Comparison of ENCODE assay signal across 1 cellular context in the genomic region with DNA sequence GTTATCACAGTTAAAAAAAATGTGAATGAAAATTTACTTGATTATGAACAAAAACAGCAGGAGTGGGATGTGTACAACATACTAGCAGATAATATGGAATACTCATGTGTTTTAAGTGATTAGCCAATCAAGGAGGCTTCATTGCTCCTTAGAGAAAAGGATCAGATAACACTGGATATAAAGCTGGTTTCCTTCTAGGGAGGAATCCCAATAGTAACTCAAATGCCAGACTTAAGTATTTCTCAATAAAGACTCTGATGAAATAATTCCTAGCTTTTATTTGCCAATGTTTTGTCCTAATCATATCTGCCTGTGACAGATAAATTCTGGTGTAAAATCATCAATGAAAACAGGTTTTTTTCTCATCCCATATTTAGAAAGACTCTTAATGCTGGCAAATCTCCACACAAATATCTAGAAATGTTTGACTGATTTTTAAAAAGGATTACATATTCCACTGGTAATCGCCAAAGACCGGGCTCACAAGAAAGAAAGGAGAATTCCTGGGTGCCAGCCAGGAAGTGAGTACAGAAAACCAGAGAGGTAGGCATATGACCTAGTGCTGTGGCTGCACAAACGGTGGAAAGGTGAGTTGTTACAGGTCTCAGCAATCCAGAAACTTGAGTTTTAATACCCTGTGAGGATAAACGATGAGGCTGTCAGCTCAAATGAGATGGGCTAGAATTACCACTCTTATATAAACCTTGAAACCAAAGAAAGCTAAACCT.
TF ChIP-seq lines count a peak whose summit lies in the region.

No MANE protein-coding gene starts in this region.

TF ChIP-seq in HepG2, 621 proteins besides CTCF, POLR2A, EP300 and RAD21:
- TF ChIP-seq ZNF703 (CRISPR knock-in tag; IDR thresholded peaks at IDR 0.05; ENCODE audit: borderline replicate concordance) (no peak), ZNF484 (CRISPR knock-in tag; IDR thresholded peaks at IDR 0.05; ENCODE audit: borderline replicate concordance, low read depth) (no peak), RNF2 (conservative IDR thresholded peaks at IDR 0.05; ENCODE audit: low read depth) (no peak), SETDB1 (CRISPR knock-in tag; IDR thresholded peaks at IDR 0.05; ENCODE audit: borderline replicate concordance) (no peak), KAT8 (CRISPR knock-in tag; IDR thresholded peaks at IDR 0.05) (no peak), HDAC2 (CRISPR knock-in tag; IDR thresholded peaks at IDR 0.05) (no peak), CEBPG (CRISPR knock-in tag; IDR thresholded peaks at IDR 0.05) (no peak), TOE1 (CRISPR knock-in tag; IDR thresholded peaks at IDR 0.05) (no peak), POGZ (CRISPR knock-in tag; IDR thresholded peaks at IDR 0.05) (no peak), ONECUT2 (CRISPR knock-in tag; IDR thresholded peaks at IDR 0.05) (no peak)
- TF ChIP-seq, protein P1, sequence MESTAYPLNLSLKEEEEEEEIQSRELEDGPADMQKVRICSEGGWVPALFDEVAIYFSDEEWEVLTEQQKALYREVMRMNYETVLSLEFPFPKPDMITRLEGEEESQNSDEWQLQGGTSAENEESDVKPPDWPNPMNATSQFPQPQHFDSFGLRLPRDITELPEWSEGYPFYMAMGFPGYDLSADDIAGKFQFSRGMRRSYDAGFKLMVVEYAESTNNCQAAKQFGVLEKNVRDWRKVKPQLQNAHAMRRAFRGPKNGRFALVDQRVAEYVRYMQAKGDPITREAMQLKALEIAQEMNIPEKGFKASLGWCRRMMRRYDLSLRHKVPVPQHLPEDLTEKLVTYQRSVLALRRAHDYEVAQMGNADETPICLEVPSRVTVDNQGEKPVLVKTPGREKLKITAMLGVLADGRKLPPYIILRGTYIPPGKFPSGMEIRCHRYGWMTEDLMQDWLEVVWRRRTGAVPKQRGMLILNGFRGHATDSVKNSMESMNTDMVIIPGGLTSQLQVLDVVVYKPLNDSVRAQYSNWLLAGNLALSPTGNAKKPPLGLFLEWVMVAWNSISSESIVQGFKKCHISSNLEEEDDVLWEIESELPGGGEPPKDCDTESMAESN (CRISPR knock-in tag; conservative IDR thresholded peaks at IDR 0.05), result no peak
- TF ChIP-seq, protein P2, sequence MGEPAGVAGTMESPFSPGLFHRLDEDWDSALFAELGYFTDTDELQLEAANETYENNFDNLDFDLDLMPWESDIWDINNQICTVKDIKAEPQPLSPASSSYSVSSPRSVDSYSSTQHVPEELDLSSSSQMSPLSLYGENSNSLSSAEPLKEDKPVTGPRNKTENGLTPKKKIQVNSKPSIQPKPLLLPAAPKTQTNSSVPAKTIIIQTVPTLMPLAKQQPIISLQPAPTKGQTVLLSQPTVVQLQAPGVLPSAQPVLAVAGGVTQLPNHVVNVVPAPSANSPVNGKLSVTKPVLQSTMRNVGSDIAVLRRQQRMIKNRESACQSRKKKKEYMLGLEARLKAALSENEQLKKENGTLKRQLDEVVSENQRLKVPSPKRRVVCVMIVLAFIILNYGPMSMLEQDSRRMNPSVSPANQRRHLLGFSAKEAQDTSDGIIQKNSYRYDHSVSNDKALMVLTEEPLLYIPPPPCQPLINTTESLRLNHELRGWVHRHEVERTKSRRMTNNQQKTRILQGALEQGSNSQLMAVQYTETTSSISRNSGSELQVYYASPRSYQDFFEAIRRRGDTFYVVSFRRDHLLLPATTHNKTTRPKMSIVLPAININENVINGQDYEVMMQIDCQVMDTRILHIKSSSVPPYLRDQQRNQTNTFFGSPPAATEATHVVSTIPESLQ (CRISPR knock-in tag; conservative IDR thresholded peaks at IDR 0.05), result no peak
- TF ChIP-seq, protein P3, sequence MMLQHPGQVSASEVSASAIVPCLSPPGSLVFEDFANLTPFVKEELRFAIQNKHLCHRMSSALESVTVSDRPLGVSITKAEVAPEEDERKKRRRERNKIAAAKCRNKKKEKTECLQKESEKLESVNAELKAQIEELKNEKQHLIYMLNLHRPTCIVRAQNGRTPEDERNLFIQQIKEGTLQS (CRISPR knock-in tag; IDR thresholded peaks at IDR 0.05), result no peak
- TF ChIP-seq, protein P4, sequence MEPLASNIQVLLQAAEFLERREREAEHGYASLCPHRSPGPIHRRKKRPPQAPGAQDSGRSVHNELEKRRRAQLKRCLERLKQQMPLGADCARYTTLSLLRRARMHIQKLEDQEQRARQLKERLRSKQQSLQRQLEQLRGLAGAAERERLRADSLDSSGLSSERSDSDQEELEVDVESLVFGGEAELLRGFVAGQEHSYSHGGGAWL (CRISPR knock-in tag; IDR thresholded peaks at IDR 0.05), result no peak
- TF ChIP-seq, protein P5, sequence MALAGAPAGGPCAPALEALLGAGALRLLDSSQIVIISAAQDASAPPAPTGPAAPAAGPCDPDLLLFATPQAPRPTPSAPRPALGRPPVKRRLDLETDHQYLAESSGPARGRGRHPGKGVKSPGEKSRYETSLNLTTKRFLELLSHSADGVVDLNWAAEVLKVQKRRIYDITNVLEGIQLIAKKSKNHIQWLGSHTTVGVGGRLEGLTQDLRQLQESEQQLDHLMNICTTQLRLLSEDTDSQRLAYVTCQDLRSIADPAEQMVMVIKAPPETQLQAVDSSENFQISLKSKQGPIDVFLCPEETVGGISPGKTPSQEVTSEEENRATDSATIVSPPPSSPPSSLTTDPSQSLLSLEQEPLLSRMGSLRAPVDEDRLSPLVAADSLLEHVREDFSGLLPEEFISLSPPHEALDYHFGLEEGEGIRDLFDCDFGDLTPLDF (CRISPR knock-in tag; IDR thresholded peaks at IDR 0.05), result no peak
- TF ChIP-seq, protein P6, sequence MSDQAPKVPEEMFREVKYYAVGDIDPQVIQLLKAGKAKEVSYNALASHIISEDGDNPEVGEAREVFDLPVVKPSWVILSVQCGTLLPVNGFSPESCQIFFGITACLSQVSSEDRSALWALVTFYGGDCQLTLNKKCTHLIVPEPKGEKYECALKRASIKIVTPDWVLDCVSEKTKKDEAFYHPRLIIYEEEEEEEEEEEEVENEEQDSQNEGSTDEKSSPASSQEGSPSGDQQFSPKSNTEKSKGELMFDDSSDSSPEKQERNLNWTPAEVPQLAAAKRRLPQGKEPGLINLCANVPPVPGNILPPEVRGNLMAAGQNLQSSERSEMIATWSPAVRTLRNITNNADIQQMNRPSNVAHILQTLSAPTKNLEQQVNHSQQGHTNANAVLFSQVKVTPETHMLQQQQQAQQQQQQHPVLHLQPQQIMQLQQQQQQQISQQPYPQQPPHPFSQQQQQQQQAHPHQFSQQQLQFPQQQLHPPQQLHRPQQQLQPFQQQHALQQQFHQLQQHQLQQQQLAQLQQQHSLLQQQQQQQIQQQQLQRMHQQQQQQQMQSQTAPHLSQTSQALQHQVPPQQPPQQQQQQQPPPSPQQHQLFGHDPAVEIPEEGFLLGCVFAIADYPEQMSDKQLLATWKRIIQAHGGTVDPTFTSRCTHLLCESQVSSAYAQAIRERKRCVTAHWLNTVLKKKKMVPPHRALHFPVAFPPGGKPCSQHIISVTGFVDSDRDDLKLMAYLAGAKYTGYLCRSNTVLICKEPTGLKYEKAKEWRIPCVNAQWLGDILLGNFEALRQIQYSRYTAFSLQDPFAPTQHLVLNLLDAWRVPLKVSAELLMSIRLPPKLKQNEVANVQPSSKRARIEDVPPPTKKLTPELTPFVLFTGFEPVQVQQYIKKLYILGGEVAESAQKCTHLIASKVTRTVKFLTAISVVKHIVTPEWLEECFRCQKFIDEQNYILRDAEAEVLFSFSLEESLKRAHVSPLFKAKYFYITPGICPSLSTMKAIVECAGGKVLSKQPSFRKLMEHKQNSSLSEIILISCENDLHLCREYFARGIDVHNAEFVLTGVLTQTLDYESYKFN (CRISPR knock-in tag; conservative IDR thresholded peaks at IDR 0.05), result no peak
